ENCODE assay signal across 39 cellular contexts in genomic region chr15:61103026-61103425, GRCh38.
"Had no signal": no experiment of that assay in that cellular context is flagged by ENCODE, and none has a peak within 500 bp of the region (broad histone marks: within the 10 kb centered on the region; RNA-seq: fewer than 3 reads in every experiment).

No MANE protein-coding gene starts in this region.

- H3K36me3 ChIP-seq: ascending aorta, cardiac muscle cell had no signal

- H3K9me3 ChIP-seq: ascending aorta had no signal

- H3K4me1 Mint-ChIP-seq: activated CD4-positive, alpha-beta memory T cell treated with anti-CD3 and anti-CD28 coated beads, Interleukin-2, amount 10 ng/mL, durations not matched to agents 7 days and 5 days; activated CD4-positive, alpha-beta T cell treated with anti-CD3 and anti-CD28 coated beads for 36 hours; activated CD4-positive, alpha-beta T cell treated with anti-CD3 and anti-CD28 coated beads, Interleukin-2, amount 10 ng/mL, durations not matched to agents 7 days and 5 days; activated CD8-positive, alpha-beta memory T cell treated with anti-CD3 and anti-CD28 coated beads, Interleukin-2, amount 10 ng/mL, durations not matched to agents 7 days and 5 days; activated naive CD4-positive, alpha-beta T cell treated with anti-CD3 and anti-CD28 coated beads, Interleukin-2, amount 10 ng/mL, durations not matched to agents 7 days and 5 days; activated naive CD4-positive, alpha-beta T cell treated with anti-CD3 and anti-CD28 coated beads, Interleukin-2, amount 50 U/mL, for 24 hours; activated naive CD8-positive, alpha-beta T cell treated with anti-CD3 and anti-CD28 coated beads, Interleukin-2, amount 10 ng/mL, durations not matched to agents 7 days and 5 days; activated naive CD8-positive, alpha-beta T cell treated with anti-CD3 and anti-CD28 coated beads, Interleukin-2, amount 50 U/mL, for 24 hours; central memory CD8-positive, alpha-beta T cell had no signal

- H3K4me3 ChIP-seq: ascending aorta, cardiac muscle cell had no signal

- H3K4me3 Mint-ChIP-seq: activated CD4-positive, alpha-beta memory T cell treated with anti-CD3 and anti-CD28 coated beads, Interleukin-2, amount 10 ng/mL, durations not matched to agents 7 days and 5 days; activated CD4-positive, alpha-beta T cell treated with anti-CD3 and anti-CD28 coated beads for 36 hours; activated CD4-positive, alpha-beta T cell treated with anti-CD3 and anti-CD28 coated beads, Interleukin-2, amount 10 ng/mL, durations not matched to agents 7 days and 5 days; activated CD8-positive, alpha-beta memory T cell treated with anti-CD3 and anti-CD28 coated beads, Interleukin-2, amount 10 ng/mL, durations not matched to agents 7 days and 5 days; activated CD8-positive, alpha-beta T cell treated with anti-CD3 and anti-CD28 coated beads, Interleukin-2, amount 10 ng/mL, durations not matched to agents 7 days and 5 days; activated naive CD4-positive, alpha-beta T cell treated with anti-CD3 and anti-CD28 coated beads, Interleukin-2, amount 10 ng/mL, durations not matched to agents 7 days and 5 days; activated naive CD4-positive, alpha-beta T cell treated with anti-CD3 and anti-CD28 coated beads, Interleukin-2, amount 50 U/mL, for 24 hours; activated naive CD8-positive, alpha-beta T cell; activated naive CD8-positive, alpha-beta T cell treated with anti-CD3 and anti-CD28 coated beads, Interleukin-2, amount 10 ng/mL, durations not matched to agents 7 days and 5 days; activated naive CD8-positive, alpha-beta T cell treated with anti-CD3 and anti-CD28 coated beads, Interleukin-2, amount 50 U/mL, for 24 hours; activated T-cell treated with anti-CD3 and anti-CD28 coated beads, Interleukin-2, amount 50 U/mL, for 24 hours; brain; central memory CD8-positive, alpha-beta T cell; T-helper 1 cell treated with Interleukin-12 subunit alpha and Interleukin-12 subunit beta and Interleukin-4 antibody, amounts not matched to agents 30 μg/mL and 1 μg/mL, for 36 hours; T-helper 2 cell treated with Interferon-gamma antibody and Interleukin-4, amounts not matched to agents 5 μg/mL and 100 μg/mL, for 36 hours had no signal

- H3K27ac ChIP-seq: ascending aorta, cardiac muscle cell, VCaP had no signal

- ATAC-seq: activated CD4-positive, alpha-beta T cell treated with anti-CD3 and anti-CD28 coated beads for 36 hours; activated CD4-positive, CD25-positive, alpha-beta regulatory T cell treated with anti-CD3 and anti-CD28 coated beads, Interleukin-2, amount 50 U/mL, for 24 hours; activated CD8-positive, alpha-beta memory T cell treated with anti-CD3 and anti-CD28 coated beads, Interleukin-2, amount 10 ng/mL, durations not matched to agents 7 days and 5 days; activated CD8-positive, alpha-beta T cell treated with anti-CD3 and anti-CD28 coated beads, Interleukin-2, amount 10 ng/mL, durations not matched to agents 7 days and 5 days; activated naive CD8-positive, alpha-beta T cell treated with anti-CD3 and anti-CD28 coated beads, Interleukin-2, amount 50 U/mL, for 24 hours had no signal

- H3K4me1 ChIP-seq: ascending aorta had no signal

- H3K36me3 Mint-ChIP-seq: activated CD8-positive, alpha-beta memory T cell treated with anti-CD3 and anti-CD28 coated beads, Interleukin-2, amount 10 ng/mL, durations not matched to agents 7 days and 5 days; activated naive CD4-positive, alpha-beta T cell treated with anti-CD3 and anti-CD28 coated beads, Interleukin-2, amount 10 ng/mL, durations not matched to agents 7 days and 5 days; activated naive CD4-positive, alpha-beta T cell treated with anti-CD3 and anti-CD28 coated beads, Interleukin-2, amount 50 U/mL, for 24 hours; activated naive CD8-positive, alpha-beta T cell; activated naive CD8-positive, alpha-beta T cell treated with anti-CD3 and anti-CD28 coated beads, Interleukin-2, amount 10 ng/mL, durations not matched to agents 7 days and 5 days; brain had no signal

- H3K27me3 ChIP-seq: ascending aorta, cardiac muscle cell had no signal

- DNase-seq: activated CD4-positive, alpha-beta memory T cell treated with anti-CD3 and anti-CD28 coated beads, Interleukin-2, amount 10 ng/mL, durations not matched to agents 7 days and 5 days; activated CD4-positive, alpha-beta T cell treated with anti-CD3 and anti-CD28 coated beads for 1 hour; activated CD4-positive, alpha-beta T cell treated with anti-CD3 and anti-CD28 coated beads for 36 hours; activated CD4-positive, alpha-beta T cell treated with anti-CD3 and anti-CD28 coated beads for 48 hours; activated CD4-positive, alpha-beta T cell treated with anti-CD3 and anti-CD28 coated beads, Interleukin-2, amount 10 ng/mL, durations not matched to agents 7 days and 5 days; activated CD4-positive, alpha-beta T cell treated with anti-CD3 and anti-CD28 coated beads, Interleukin-2, amount 50 U/mL, for 48 hours; activated CD4-positive, CD25-positive, alpha-beta regulatory T cell; activated CD8-positive, alpha-beta memory T cell treated with anti-CD3 and anti-CD28 coated beads for 24 hours; activated CD8-positive, alpha-beta memory T cell treated with anti-CD3 and anti-CD28 coated beads, Interleukin-2, amount 10 ng/mL, durations not matched to agents 7 days and 5 days; activated CD8-positive, alpha-beta memory T cell treated with anti-CD3 and anti-CD28 coated beads, Interleukin-2, amount 50 U/mL, for 48 hours; activated CD8-positive, alpha-beta T cell treated with anti-CD3 and anti-CD28 coated beads, Interleukin-2, amount 10 ng/mL, durations not matched to agents 7 days and 5 days; activated effector memory CD4-positive, alpha-beta T cell treated with Interleukin-2 at 50 U/mL for 16 hours; activated gamma-delta T cell; activated naive CD4-positive, alpha-beta T cell treated with anti-CD3 and anti-CD28 coated beads, Interleukin-2, amount 10 ng/mL, durations not matched to agents 7 days and 5 days; activated naive CD4-positive, alpha-beta T cell treated with Interleukin-2 at 50 U/mL for 16 hours; activated naive CD8-positive, alpha-beta T cell treated with anti-CD3 and anti-CD28 coated beads, Interleukin-2, amount 10 ng/mL, durations not matched to agents 7 days and 5 days; activated naive CD8-positive, alpha-beta T cell treated with anti-CD3 and anti-CD28 coated beads, Interleukin-2, amount 50 U/mL, for 24 hours; activated T-cell treated with anti-CD3 and anti-CD28 coated beads, Interleukin-2, amount 50 U/mL, for 24 hours; activated T-cell treated with anti-CD3 and anti-CD28 coated beads, Interleukin-2, amount 50 U/mL, for 48 hours; amygdala; anterior cingulate cortex; caudate nucleus; cerebellar nuclear complex; T-helper 1 cell; T-helper 2 cell; T-helper 9 cell had no signal

- H3K9me3 Mint-ChIP-seq: activated CD4-positive, alpha-beta memory T cell treated with anti-CD3 and anti-CD28 coated beads, Interleukin-2, amount 10 ng/mL, durations not matched to agents 7 days and 5 days; activated CD4-positive, alpha-beta T cell treated with anti-CD3 and anti-CD28 coated beads, Interleukin-2, amount 10 ng/mL, durations not matched to agents 7 days and 5 days; activated naive CD4-positive, alpha-beta T cell treated with anti-CD3 and anti-CD28 coated beads, Interleukin-2, amount 10 ng/mL, durations not matched to agents 7 days and 5 days; activated naive CD8-positive, alpha-beta T cell treated with anti-CD3 and anti-CD28 coated beads, Interleukin-2, amount 10 ng/mL, durations not matched to agents 7 days and 5 days; activated T-cell treated with anti-CD3 and anti-CD28 coated beads, Interleukin-2, amount 50 U/mL, for 24 hours; activated T-helper 2 cell treated with anti-CD3 and anti-CD28 coated beads, Interferon-gamma antibody, Interleukin-2, Interleukin-4, amounts not matched to agents 10 μg/mL and 5 μg/mL and 100 μg/mL, durations not matched to agents 14 hours and 24 hours and 36 hours; T-helper 1 cell treated with Interleukin-12 subunit alpha and Interleukin-12 subunit beta and Interleukin-4 antibody, amounts not matched to agents 30 μg/mL and 1 μg/mL, for 36 hours; T-helper 2 cell treated with Interferon-gamma antibody and Interleukin-4, amounts not matched to agents 5 μg/mL and 100 μg/mL, for 36 hours had no signal

- H3K27ac Mint-ChIP-seq: activated CD4-positive, alpha-beta memory T cell treated with anti-CD3 and anti-CD28 coated beads, Interleukin-2, amount 10 ng/mL, durations not matched to agents 7 days and 5 days; activated CD4-positive, alpha-beta T cell treated with anti-CD3 and anti-CD28 coated beads for 36 hours; activated CD4-positive, alpha-beta T cell treated with anti-CD3 and anti-CD28 coated beads, Interleukin-2, amount 10 ng/mL, durations not matched to agents 7 days and 5 days; activated CD8-positive, alpha-beta memory T cell treated with anti-CD3 and anti-CD28 coated beads, Interleukin-2, amount 10 ng/mL, durations not matched to agents 7 days and 5 days; activated CD8-positive, alpha-beta T cell treated with anti-CD3 and anti-CD28 coated beads, Interleukin-2, amount 10 ng/mL, durations not matched to agents 7 days and 5 days; activated naive CD4-positive, alpha-beta T cell treated with anti-CD3 and anti-CD28 coated beads, Interleukin-2, amount 10 ng/mL, durations not matched to agents 7 days and 5 days; activated naive CD4-positive, alpha-beta T cell treated with anti-CD3 and anti-CD28 coated beads, Interleukin-2, amount 50 U/mL, for 24 hours; activated naive CD8-positive, alpha-beta T cell; activated naive CD8-positive, alpha-beta T cell treated with anti-CD3 and anti-CD28 coated beads, Interleukin-2, amount 10 ng/mL, durations not matched to agents 7 days and 5 days; activated naive CD8-positive, alpha-beta T cell treated with anti-CD3 and anti-CD28 coated beads, Interleukin-2, amount 50 U/mL, for 24 hours; activated T-cell treated with anti-CD3 and anti-CD28 coated beads, Interleukin-2, amount 50 U/mL, for 24 hours; activated T-helper 2 cell treated with anti-CD3 and anti-CD28 coated beads, Interferon-gamma antibody, Interleukin-2, Interleukin-4, amounts not matched to agents 10 μg/mL and 5 μg/mL and 100 μg/mL, durations not matched to agents 14 hours and 24 hours and 36 hours; T-helper 1 cell treated with Interleukin-12 subunit alpha and Interleukin-12 subunit beta and Interleukin-4 antibody, amounts not matched to agents 30 μg/mL and 1 μg/mL, for 36 hours; T-helper 2 cell treated with Interferon-gamma antibody and Interleukin-4, amounts not matched to agents 5 μg/mL and 100 μg/mL, for 36 hours had no signal

- FAIRE-seq: bronchial epithelial cell, TTC549 had no signal
